ENCODE assay signal across 1 cellular context in genomic region chr4:47462799-47463234, GRCh38.
TF ChIP-seq lines count a peak whose summit lies in the region.

No MANE protein-coding gene starts in this region.

TF ChIP-seq in GM12878, 131 proteins besides CTCF, POLR2A, EP300 and RAD21 (continued from another document):
- no peak for TF ChIP-seq E4F1 (IDR thresholded peaks at IDR 0.05; ENCODE audit: borderline replicate concordance, partially characterized antibody)
